In the genomic region with DNA sequence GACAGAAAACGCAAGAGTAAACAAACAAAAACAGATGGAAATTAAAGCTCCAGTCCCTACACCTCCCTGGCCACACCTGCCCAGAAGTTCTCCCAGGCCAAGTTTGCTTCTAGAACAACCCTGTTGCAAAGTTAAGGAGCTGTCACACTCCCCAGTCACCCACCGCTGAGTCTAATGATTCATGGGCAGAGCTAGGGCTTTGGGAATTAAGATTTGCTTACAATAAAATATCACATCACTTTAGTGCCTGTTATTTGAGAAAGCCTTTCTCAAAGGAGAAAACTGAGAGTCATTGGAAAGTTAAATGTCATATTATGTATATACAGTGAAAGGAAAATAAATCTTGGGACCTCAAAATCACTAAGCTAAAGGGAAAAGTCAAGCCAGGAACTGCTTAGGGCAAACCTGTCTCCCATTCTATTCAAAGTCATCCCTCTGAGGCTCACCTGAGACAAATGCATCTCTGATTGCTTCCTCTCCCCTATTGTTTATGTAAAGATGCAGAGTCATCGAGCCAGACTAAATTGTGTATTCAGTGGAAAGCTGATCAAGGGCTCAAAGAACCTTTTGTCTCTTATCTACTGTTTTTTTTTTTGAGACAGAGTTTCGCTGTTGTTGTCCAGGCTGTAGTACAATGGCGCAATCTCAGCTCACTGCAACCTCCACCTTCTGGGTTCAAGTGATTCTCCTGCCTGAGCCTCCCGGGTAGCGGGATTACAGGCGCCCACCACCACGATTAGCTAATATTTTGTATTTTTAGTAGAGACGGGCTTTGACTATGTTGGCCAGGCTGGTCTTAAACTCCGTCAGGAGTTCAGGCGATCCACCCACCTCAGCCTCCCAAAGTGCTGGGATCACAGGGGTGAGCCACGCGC, we compare ENCODE assay signal across 1 cellular context.
TF ChIP-seq lines count a peak whose summit lies in the region.

No MANE protein-coding gene starts in this region.

TF ChIP-seq in HepG2, 621 proteins besides CTCF, POLR2A, EP300 and RAD21 (continued from another document and continues in another):
- TF ChIP-seq, protein P1, sequence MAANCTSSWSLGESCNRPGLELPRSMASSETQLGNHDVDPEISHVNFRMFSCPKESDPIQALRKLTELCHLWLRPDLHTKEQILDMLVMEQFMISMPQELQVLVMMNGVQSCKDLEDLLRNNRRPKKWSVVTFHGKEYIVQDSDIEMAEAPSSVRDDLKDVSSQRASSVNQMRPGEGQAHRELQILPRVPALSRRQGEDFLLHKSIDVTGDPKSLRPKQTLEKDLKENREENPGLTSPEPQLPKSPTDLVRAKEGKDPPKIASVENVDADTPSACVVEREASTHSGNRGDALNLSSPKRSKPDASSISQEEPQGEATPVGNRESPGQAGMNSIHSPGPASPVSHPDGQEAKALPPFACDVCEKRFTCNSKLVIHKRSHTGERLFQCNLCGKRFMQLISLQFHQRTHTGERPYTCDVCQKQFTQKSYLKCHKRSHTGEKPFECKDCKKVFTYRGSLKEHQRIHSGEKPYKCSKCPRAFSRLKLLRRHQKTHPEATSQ (CRISPR knock-in tag; IDR thresholded peaks at IDR 0.05; ENCODE audit: borderline replicate concordance) = no peak
- TF ChIP-seq HOXA7 (CRISPR knock-in tag; IDR thresholded peaks at IDR 0.05) = no peak
- TF ChIP-seq THYN1 (CRISPR knock-in tag; IDR thresholded peaks at IDR 0.05; ENCODE audit: borderline replicate concordance, low read depth) = no peak
- TF ChIP-seq, protein P2, sequence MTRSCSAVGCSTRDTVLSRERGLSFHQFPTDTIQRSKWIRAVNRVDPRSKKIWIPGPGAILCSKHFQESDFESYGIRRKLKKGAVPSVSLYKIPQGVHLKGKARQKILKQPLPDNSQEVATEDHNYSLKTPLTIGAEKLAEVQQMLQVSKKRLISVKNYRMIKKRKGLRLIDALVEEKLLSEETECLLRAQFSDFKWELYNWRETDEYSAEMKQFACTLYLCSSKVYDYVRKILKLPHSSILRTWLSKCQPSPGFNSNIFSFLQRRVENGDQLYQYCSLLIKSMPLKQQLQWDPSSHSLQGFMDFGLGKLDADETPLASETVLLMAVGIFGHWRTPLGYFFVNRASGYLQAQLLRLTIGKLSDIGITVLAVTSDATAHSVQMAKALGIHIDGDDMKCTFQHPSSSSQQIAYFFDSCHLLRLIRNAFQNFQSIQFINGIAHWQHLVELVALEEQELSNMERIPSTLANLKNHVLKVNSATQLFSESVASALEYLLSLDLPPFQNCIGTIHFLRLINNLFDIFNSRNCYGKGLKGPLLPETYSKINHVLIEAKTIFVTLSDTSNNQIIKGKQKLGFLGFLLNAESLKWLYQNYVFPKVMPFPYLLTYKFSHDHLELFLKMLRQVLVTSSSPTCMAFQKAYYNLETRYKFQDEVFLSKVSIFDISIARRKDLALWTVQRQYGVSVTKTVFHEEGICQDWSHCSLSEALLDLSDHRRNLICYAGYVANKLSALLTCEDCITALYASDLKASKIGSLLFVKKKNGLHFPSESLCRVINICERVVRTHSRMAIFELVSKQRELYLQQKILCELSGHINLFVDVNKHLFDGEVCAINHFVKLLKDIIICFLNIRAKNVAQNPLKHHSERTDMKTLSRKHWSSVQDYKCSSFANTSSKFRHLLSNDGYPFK (CRISPR knock-in tag; IDR thresholded peaks at IDR 0.05; ENCODE audit: borderline replicate concordance) = no peak
- TF ChIP-seq ZNF547 (CRISPR knock-in tag; IDR thresholded peaks at IDR 0.05) = no peak
- no peak for TF ChIP-seq RORA (CRISPR knock-in tag; IDR thresholded peaks at IDR 0.05)
- no peak for TF ChIP-seq PHF20 (CRISPR knock-in tag; IDR thresholded peaks at IDR 0.05)
- TF ChIP-seq TGIF2 (CRISPR knock-in tag; IDR thresholded peaks at IDR 0.05) = no peak
- TF ChIP-seq ZNF350 (CRISPR knock-in tag; IDR thresholded peaks at IDR 0.05; ENCODE audit: borderline replicate concordance, low read depth) = no peak
- TF ChIP-seq ZSCAN21 (CRISPR knock-in tag; IDR thresholded peaks at IDR 0.05; ENCODE audit: borderline replicate concordance) = no peak
- TF ChIP-seq HNF4G (IDR thresholded peaks at IDR 0.05; ENCODE audit: borderline replicate concordance, low read depth, low read length) = no peak
- TF ChIP-seq HNF4G (CRISPR knock-in tag; IDR thresholded peaks at IDR 0.05; ENCODE audit: borderline replicate concordance, low read depth) = no peak
- TF ChIP-seq SNAPC2 (CRISPR knock-in tag; IDR thresholded peaks at IDR 0.05) = no peak
- no peak for TF ChIP-seq ZNF30 (CRISPR knock-in tag; IDR thresholded peaks at IDR 0.05)
- TF ChIP-seq, protein P3, sequence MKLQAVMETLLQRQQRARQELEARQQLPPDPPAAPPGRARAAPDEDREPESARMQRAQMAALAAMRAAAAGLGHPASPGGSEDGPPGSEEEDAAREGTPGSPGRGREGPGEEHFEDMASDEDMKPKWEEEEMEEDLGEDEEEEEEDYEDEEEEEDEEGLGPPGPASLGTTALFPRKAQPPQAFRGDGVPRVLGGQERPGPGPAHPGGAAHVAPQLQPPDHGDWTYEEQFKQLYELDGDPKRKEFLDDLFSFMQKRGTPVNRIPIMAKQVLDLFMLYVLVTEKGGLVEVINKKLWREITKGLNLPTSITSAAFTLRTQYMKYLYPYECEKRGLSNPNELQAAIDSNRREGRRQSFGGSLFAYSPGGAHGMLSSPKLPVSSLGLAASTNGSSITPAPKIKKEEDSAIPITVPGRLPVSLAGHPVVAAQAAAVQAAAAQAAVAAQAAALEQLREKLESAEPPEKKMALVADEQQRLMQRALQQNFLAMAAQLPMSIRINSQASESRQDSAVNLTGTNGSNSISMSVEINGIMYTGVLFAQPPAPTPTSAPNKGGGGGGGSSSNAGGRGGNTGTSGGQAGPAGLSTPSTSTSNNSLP (IDR thresholded peaks at IDR 0.05; ENCODE audit: low read depth, low read length) = peak; percentile 46; the same call in 1 of the 2 replicates
- TF ChIP-seq, protein P4, sequence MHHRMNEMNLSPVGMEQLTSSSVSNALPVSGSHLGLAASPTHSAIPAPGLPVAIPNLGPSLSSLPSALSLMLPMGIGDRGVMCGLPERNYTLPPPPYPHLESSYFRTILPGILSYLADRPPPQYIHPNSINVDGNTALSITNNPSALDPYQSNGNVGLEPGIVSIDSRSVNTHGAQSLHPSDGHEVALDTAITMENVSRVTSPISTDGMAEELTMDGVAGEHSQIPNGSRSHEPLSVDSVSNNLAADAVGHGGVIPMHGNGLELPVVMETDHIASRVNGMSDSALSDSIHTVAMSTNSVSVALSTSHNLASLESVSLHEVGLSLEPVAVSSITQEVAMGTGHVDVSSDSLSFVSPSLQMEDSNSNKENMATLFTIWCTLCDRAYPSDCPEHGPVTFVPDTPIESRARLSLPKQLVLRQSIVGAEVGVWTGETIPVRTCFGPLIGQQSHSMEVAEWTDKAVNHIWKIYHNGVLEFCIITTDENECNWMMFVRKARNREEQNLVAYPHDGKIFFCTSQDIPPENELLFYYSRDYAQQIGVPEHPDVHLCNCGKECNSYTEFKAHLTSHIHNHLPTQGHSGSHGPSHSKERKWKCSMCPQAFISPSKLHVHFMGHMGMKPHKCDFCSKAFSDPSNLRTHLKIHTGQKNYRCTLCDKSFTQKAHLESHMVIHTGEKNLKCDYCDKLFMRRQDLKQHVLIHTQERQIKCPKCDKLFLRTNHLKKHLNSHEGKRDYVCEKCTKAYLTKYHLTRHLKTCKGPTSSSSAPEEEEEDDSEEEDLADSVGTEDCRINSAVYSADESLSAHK (CRISPR knock-in tag; IDR thresholded peaks at IDR 0.05; ENCODE audit: borderline replicate concordance) = no peak
- TF ChIP-seq, protein P5, sequence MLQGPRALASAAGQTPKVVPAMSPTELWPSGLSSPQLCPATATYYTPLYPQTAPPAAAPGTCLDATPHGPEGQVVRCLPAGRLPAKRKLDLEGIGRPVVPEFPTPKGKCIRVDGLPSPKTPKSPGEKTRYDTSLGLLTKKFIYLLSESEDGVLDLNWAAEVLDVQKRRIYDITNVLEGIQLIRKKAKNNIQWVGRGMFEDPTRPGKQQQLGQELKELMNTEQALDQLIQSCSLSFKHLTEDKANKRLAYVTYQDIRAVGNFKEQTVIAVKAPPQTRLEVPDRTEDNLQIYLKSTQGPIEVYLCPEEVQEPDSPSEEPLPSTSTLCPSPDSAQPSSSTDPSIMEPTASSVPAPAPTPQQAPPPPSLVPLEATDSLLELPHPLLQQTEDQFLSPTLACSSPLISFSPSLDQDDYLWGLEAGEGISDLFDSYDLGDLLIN (CRISPR knock-in tag; IDR thresholded peaks at IDR 0.05; ENCODE audit: borderline replicate concordance) = no peak
- TF ChIP-seq ZNF431 (CRISPR knock-in tag; IDR thresholded peaks at IDR 0.05; ENCODE audit: borderline replicate concordance, low read depth) = no peak
- no peak for TF ChIP-seq TOE1 (CRISPR knock-in tag; IDR thresholded peaks at IDR 0.05)
- TF ChIP-seq, protein P6, sequence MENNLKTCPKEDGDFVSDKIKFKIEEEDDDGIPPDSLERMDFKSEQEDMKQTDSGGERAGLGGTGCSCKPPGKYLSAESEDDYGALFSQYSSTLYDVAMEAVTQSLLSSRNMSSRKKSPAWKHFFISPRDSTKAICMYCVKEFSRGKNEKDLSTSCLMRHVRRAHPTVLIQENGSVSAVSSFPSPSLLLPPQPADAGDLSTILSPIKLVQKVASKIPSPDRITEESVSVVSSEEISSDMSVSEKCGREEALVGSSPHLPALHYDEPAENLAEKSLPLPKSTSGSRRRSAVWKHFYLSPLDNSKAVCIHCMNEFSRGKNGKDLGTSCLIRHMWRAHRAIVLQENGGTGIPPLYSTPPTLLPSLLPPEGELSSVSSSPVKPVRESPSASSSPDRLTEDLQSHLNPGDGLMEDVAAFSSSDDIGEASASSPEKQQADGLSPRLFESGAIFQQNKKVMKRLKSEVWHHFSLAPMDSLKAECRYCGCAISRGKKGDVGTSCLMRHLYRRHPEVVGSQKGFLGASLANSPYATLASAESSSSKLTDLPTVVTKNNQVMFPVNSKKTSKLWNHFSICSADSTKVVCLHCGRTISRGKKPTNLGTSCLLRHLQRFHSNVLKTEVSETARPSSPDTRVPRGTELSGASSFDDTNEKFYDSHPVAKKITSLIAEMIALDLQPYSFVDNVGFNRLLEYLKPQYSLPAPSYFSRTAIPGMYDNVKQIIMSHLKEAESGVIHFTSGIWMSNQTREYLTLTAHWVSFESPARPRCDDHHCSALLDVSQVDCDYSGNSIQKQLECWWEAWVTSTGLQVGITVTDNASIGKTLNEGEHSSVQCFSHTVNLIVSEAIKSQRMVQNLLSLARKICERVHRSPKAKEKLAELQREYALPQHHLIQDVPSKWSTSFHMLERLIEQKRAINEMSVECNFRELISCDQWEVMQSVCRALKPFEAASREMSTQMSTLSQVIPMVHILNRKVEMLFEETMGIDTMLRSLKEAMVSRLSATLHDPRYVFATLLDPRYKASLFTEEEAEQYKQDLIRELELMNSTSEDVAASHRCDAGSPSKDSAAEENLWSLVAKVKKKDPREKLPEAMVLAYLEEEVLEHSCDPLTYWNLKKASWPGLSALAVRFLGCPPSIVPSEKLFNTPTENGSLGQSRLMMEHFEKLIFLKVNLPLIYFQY (CRISPR knock-in tag; IDR thresholded peaks at IDR 0.05; ENCODE audit: borderline replicate concordance) = no peak
- TF ChIP-seq CBX1 (IDR thresholded peaks at IDR 0.05; ENCODE audit: low read depth) = no peak
- no peak for TF ChIP-seq U2AF1 (optimal IDR thresholded peaks at IDR 0.05; ENCODE audit: low read depth, low read length)
- no peak for TF ChIP-seq NBN (conservative IDR thresholded peaks at IDR 0.05)
- no peak for TF ChIP-seq ZNF616 (CRISPR knock-in tag; IDR thresholded peaks at IDR 0.05; ENCODE audit: low read depth)
- no peak for TF ChIP-seq ZNF737 (CRISPR knock-in tag; IDR thresholded peaks at IDR 0.05; ENCODE audit: borderline replicate concordance)
- TF ChIP-seq ZSCAN12 (CRISPR knock-in tag; IDR thresholded peaks at IDR 0.05) = no peak
- no peak for TF ChIP-seq ZNF337 (CRISPR knock-in tag; IDR thresholded peaks at IDR 0.05; ENCODE audit: borderline replicate concordance, low read depth)
- TF ChIP-seq ZNF333 (CRISPR knock-in tag; IDR thresholded peaks at IDR 0.05; ENCODE audit: borderline replicate concordance) = no peak
- no peak for TF ChIP-seq ZNF44 (CRISPR knock-in tag; IDR thresholded peaks at IDR 0.05)
- TF ChIP-seq, protein P7, sequence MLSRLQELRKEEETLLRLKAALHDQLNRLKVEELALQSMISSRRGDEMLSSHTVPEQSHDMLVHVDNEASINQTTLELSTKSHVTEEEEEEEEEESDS (CRISPR knock-in tag; IDR thresholded peaks at IDR 0.05; ENCODE audit: borderline replicate concordance) = no peak
- no peak for TF ChIP-seq SRSF4 (IDR thresholded peaks at IDR 0.05; ENCODE audit: low read depth, low read length, poor library complexity, severe bottlenecking)
- TF ChIP-seq, protein P8, sequence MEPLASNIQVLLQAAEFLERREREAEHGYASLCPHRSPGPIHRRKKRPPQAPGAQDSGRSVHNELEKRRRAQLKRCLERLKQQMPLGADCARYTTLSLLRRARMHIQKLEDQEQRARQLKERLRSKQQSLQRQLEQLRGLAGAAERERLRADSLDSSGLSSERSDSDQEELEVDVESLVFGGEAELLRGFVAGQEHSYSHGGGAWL (CRISPR knock-in tag; IDR thresholded peaks at IDR 0.05) = no peak
- TF ChIP-seq, protein P9, sequence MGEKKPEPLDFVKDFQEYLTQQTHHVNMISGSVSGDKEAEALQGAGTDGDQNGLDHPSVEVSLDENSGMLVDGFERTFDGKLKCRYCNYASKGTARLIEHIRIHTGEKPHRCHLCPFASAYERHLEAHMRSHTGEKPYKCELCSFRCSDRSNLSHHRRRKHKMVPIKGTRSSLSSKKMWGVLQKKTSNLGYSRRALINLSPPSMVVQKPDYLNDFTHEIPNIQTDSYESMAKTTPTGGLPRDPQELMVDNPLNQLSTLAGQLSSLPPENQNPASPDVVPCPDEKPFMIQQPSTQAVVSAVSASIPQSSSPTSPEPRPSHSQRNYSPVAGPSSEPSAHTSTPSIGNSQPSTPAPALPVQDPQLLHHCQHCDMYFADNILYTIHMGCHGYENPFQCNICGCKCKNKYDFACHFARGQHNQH (CRISPR knock-in tag; IDR thresholded peaks at IDR 0.05) = no peak; the same call in 1 of the 2 replicates
- no peak for TF ChIP-seq ZFP1 (CRISPR knock-in tag; IDR thresholded peaks at IDR 0.05)
- TF ChIP-seq IKZF1 (IDR thresholded peaks at IDR 0.05) = no peak
- no peak; the same call in 1 of the 2 replicates for TF ChIP-seq ZNF768 (CRISPR knock-in tag; IDR thresholded peaks at IDR 0.05)
- no peak for TF ChIP-seq RBM39 (IDR thresholded peaks at IDR 0.05; ENCODE audit: low read depth, low read length, poor library complexity, severe bottlenecking)
- TF ChIP-seq, protein P10, sequence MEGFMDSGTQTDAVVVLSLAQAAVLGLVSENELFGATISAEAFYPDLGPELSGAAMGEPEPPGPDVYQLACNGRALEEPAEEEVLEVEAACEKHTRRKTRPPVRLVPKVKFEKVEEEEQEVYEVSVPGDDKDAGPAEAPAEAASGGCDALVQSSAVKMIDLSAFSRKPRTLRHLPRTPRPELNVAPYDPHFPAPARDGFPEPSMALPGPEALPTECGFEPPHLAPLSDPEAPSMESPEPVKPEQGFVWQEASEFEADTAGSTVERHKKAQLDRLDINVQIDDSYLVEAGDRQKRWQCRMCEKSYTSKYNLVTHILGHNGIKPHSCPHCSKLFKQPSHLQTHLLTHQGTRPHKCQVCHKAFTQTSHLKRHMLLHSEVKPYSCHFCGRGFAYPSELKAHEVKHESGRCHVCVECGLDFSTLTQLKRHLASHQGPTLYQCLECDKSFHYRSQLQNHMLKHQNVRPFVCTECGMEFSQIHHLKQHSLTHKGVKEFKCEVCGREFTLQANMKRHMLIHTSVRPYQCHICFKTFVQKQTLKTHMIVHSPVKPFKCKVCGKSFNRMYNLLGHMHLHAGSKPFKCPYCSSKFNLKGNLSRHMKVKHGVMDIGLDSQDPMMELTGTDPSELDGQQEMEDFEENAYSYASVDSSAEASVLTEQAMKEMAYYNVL (CRISPR knock-in tag; IDR thresholded peaks at IDR 0.05; ENCODE audit: borderline replicate concordance) = peak; percentile 92
- 0 out of 2 replicates have a peak, but pooled peaks have one; percentile 35 for TF ChIP-seq SMAD3 (CRISPR knock-in tag; IDR thresholded peaks at IDR 0.05)
- TF ChIP-seq SMC3 (IDR thresholded peaks at IDR 0.05; ENCODE audit: low read length) = no peak
